8 cellular contexts compared by ENCODE assay signal in genomic region chr1:244836598-244836997, GRCh38. TPM values are rescaled to one million over a fixed set of nuclear protein-coding genes. Genes with fewer than 3 reads are reported as not detected.
DNase-seq lines count a peak whose midpoint lies in the region; ATAC-seq, FAIRE-seq and TF ChIP-seq lines count a peak whose summit lies in the region.

No MANE protein-coding gene starts in this region.

- no peak for DNase-seq in activated T-cell treated with anti-CD3 and anti-CD28 coated beads, Interleukin-2, amount 50 U/mL, for 4 hours
- DNase-seq in activated T-cell treated with anti-CD3 and anti-CD28 coated beads, Interleukin-2, amount 50 U/mL, for 48 hours: no peak
- DNase-seq in astrocyte (ENCODE audit: low read depth) (no peak), transverse colon (no peak), GM20000 (ENCODE audit: low spot score) (no peak), mesenteric fat pad (ENCODE audit: low spot score) (no peak), left lobe of liver (ENCODE audit: low spot score) (no peak)

- H3K9me3 ChIP-seq in astrocyte (ENCODE audit: insufficient read depth, low read depth, low read length) (no peaks in the 10 kb centered on the region), liver (ENCODE audit: control insufficient read depth in 4 of 4, low read length in 3 of 4) (no peaks in the 10 kb centered on the region), transverse colon (no peaks in the 10 kb centered on the region)

- H3K27me3 Mint-ChIP-seq in activated T-cell treated with anti-CD3 and anti-CD28 coated beads, Interleukin-2, amount 50 U/mL, for 4 hours (ENCODE audit: low read depth): no peaks in the 10 kb centered on the region
- no peaks in the 10 kb centered on the region for H3K27me3 Mint-ChIP-seq in astrocyte (ENCODE audit: low read depth, unreplicated experiment)

- H3K27me3 ChIP-seq in astrocyte (ENCODE audit: insufficient read depth, low read length): no peaks in the 10 kb centered on the region
- no peaks in the 10 kb centered on the region for H3K27me3 ChIP-seq in liver (ENCODE audit: control insufficient read depth in 4 of 4, insufficient read depth in 4 of 4, low read length in 3 of 4)
- no peaks in the 10 kb centered on the region for H3K27me3 ChIP-seq in transverse colon

- no peak for ATAC-seq in activated T-cell treated with anti-CD3 and anti-CD28 coated beads, Interleukin-2, amount 50 U/mL, for 4 hours
- no peak for ATAC-seq in left lobe of liver

- H3K36me3 ChIP-seq in astrocyte (ENCODE audit: insufficient read depth, low read length): peaks cover 8% of the 10 kb centered on the region
- peaks cover 2 to 7% (median 5%) of the 10 kb centered on the region in 4 donors for H3K36me3 ChIP-seq in liver (ENCODE audit: control insufficient read depth in 4 of 4, insufficient read depth in 3 of 4, low read depth in 1 of 4, low read length in 3 of 4)
- H3K36me3 ChIP-seq in transverse colon: peaks cover 0 to 5% (median 0%) of the 10 kb centered on the region in 4 donors

- H3K79me2 ChIP-seq in astrocyte (ENCODE audit: insufficient read depth, low read length): peaks cover 60% of the 10 kb centered on the region

- H4K20me1 ChIP-seq in astrocyte (ENCODE audit: insufficient read depth, low read length): peaks cover 33% of the 10 kb centered on the region

- FAIRE-seq in astrocyte (lab: Jason Lieb, UNC): no peak

- intact Hi-C loops in transverse colon (cut with DNase I; ENCODE audit: low total_unique reads): no loop called here

- H3K27ac ChIP-seq in astrocyte (ENCODE audit: low read depth, low read length) (peak overlapping the region; percentile 98), liver (ENCODE audit: low read depth in 1 of 2, low read length in 2 of 2) (peak overlapping the region; percentile 97 to 99), transverse colon (peak overlapping the region; percentile 98 to 100 (median 99))

- no peaks in the 10 kb centered on the region for H3K9me3 Mint-ChIP-seq in activated T-cell treated with anti-CD3 and anti-CD28 coated beads, Interleukin-2, amount 50 U/mL, for 4 hours
- H3K9me3 Mint-ChIP-seq in astrocyte (ENCODE audit: unreplicated experiment): no peaks in the 10 kb centered on the region

- H3K4me3 ChIP-seq in astrocyte (ENCODE audit: insufficient read depth, low read depth, low read length) (peak overlapping the region; percentile 87), liver (ENCODE audit: low read depth in 1 of 3, low read length in 3 of 3) (peak overlapping the region; percentile 64 to 86 (median 84)), transverse colon (peak overlapping the region; percentile 40 to 68 (median 62))

- no peak for TF ChIP-seq POLR2A in transverse colon (IDR thresholded peaks at IDR 0.05)

- in situ Hi-C loops in transverse colon (cut with MboI; ENCODE audit: low pct_ligation_motif_present in 1 of 4, low pct_unique_long_range_greater_than_20kb in 1 of 4, low sequenced_read_pairs in 3 of 4): loop anchor here in 1 of 4 donors (10.0 kb wide), 1 partner anchor 138 kb away; no protein-coding TSS in a partner anchor

- no peak for TF ChIP-seq CTCF in astrocyte (IDR thresholded peaks at IDR 0.05; ENCODE audit: insufficient read depth, low read depth, low read length)
- no peak for TF ChIP-seq CTCF in liver (IDR thresholded peaks at IDR 0.05; ENCODE audit: low read depth, low read length, missing input control)
- no peak for TF ChIP-seq CTCF in transverse colon (IDR thresholded peaks at IDR 0.05)
- TF ChIP-seq CTCF in GM20000 (IDR thresholded peaks at IDR 0.05; ENCODE audit: extremely low read depth, missing control alignments): no peak

- H3K4me2 ChIP-seq in astrocyte (ENCODE audit: low read length): peak overlapping the region; percentile 89

- peaks cover 45% of the 10 kb centered on the region for H3K36me3 Mint-ChIP-seq in activated T-cell treated with anti-CD3 and anti-CD28 coated beads, Interleukin-2, amount 50 U/mL, for 4 hours (ENCODE audit: insufficient read depth)
- peaks cover 17% of the 10 kb centered on the region for H3K36me3 Mint-ChIP-seq in astrocyte (ENCODE audit: low read depth, unreplicated experiment)

- H3K4me1 Mint-ChIP-seq in activated T-cell treated with anti-CD3 and anti-CD28 coated beads, Interleukin-2, amount 50 U/mL, for 4 hours (ENCODE audit: low read depth): peaks cover 51% of the 10 kb centered on the region
- peaks cover 29% of the 10 kb centered on the region for H3K4me1 Mint-ChIP-seq in astrocyte (ENCODE audit: low read depth, unreplicated experiment)

- peak overlapping the region; percentile 83 for H3K27ac Mint-ChIP-seq in astrocyte (ENCODE audit: unreplicated experiment)

- H3K4me1 ChIP-seq in astrocyte (ENCODE audit: insufficient read depth, low read length): peaks cover 13% of the 10 kb centered on the region
- H3K4me1 ChIP-seq in liver (ENCODE audit: control insufficient read depth in 4 of 4, insufficient read depth in 4 of 4, low read length in 3 of 4): peaks cover 0 to 26% (median 11%) of the 10 kb centered on the region in 4 donors
- H3K4me1 ChIP-seq in transverse colon: peaks cover 27 to 58% (median 40%) of the 10 kb centered on the region in 4 donors

- H3K4me3 Mint-ChIP-seq in activated T-cell treated with anti-CD3 and anti-CD28 coated beads, Interleukin-2, amount 50 U/mL, for 4 hours: peak overlapping the region; percentile 95
- peak overlapping the region; percentile 95 for H3K4me3 Mint-ChIP-seq in astrocyte (ENCODE audit: unreplicated experiment)

- no peak for TF ChIP-seq EP300 in transverse colon (IDR thresholded peaks at IDR 0.05; ENCODE audit: low read depth)

- no peak for TF ChIP-seq RAD21 in liver (IDR thresholded peaks at IDR 0.05)

- WGBS in liver: 19% methylated on average over 3 of the region's 3 CpGs
- WGBS in transverse colon (ENCODE audit: low coverage in 1 of 2), 2 donors: 7 to 11% methylated on average over 3 of the region's 3 CpGs

- H3K9ac ChIP-seq in astrocyte (ENCODE audit: low read length) (peak overlapping the region; percentile 94), liver (ENCODE audit: low read depth in 1 of 2, low read length in 2 of 2) (peak overlapping the region; percentile 80 to 99)

- no peak overlapping the region for H2AFZ ChIP-seq in astrocyte (ENCODE audit: low read depth, low read length)

TF ChIP-seq in liver, 16 proteins besides CTCF, POLR2A, EP300 and RAD21:
- TF ChIP-seq HNF4G (IDR thresholded peaks at IDR 0.05) (no peak), TAF1 (conservative IDR thresholded peaks at IDR 0.05) (peak; percentile 22)

RNA-seq across cellular contexts. Expression of gene COX20, which starts 1.1 kb away (rescaled TPM):
- 10 to 100 TPM; 50.7 to 54.1 (median 53.7) TPM for total RNA-seq in activated T-cell treated with anti-CD3 and anti-CD28 coated beads, Interleukin-2, amount 50 U/mL, for 4 hours
- total RNA-seq in astrocyte: 48.0 and 51.0 TPM in 2 replicates
- 10 to 100 TPM; 16.7 to 17.1 TPM for total RNA-seq in liver
- polyA plus RNA-seq in liver: 10 to 100 TPM; 20.9 to 45.7 TPM
- 10 to 100 TPM in 3 of 4 donors, 1 to 10 TPM in 1; 6.0 to 41.3 (median 32.3) TPM for total RNA-seq in transverse colon
- 20.8 TPM for total RNA-seq in mesenteric fat pad
- 13.4 TPM for total RNA-seq in left lobe of liver

RNA-seq across cellular contexts. Expression of gene HNRNPU, which starts 27.7 kb away (rescaled TPM):
- 100 to 1,000 TPM; 606 to 649 (median 640) TPM for total RNA-seq in activated T-cell treated with anti-CD3 and anti-CD28 coated beads, Interleukin-2, amount 50 U/mL, for 4 hours
- 264 and 289 TPM in 2 replicates for total RNA-seq in astrocyte
- 100 to 1,000 TPM; 209 to 233 TPM for total RNA-seq in liver
- polyA plus RNA-seq in liver: 10 to 100 TPM; 45.3 to 62.5 TPM
- 100 to 1,000 TPM; 223 to 364 (median 237) TPM for total RNA-seq in transverse colon
- total RNA-seq in mesenteric fat pad: 284 TPM
- 85.2 TPM for total RNA-seq in left lobe of liver
